17 cellular contexts compared by ENCODE assay signal in genomic region chr1:3194760-3195479, GRCh38.
DNase-seq lines count a peak whose midpoint lies in the region; ATAC-seq and TF ChIP-seq lines count a peak whose summit lies in the region.
"Had no signal": no experiment of that assay in that cellular context is flagged by ENCODE, and none has a peak within 500 bp of the region (broad histone marks: within the 10 kb centered on the region; RNA-seq: fewer than 3 reads in every experiment).

No MANE protein-coding gene starts in this region.

- no peaks in the 10 kb centered on the region for H3K79me1 ChIP-seq in trophoblast cell (ENCODE audit: low read length)

- no peak overlapping the region for H4K91ac ChIP-seq in trophoblast cell (ENCODE audit: low read depth, low read length)

- H3K4me1 Mint-ChIP-seq in brain, result peaks cover 45% of the 10 kb centered on the region

- no peak overlapping the region for H2BK12ac ChIP-seq in trophoblast cell (ENCODE audit: low read length)

- no peak overlapping the region for H3K18ac ChIP-seq in trophoblast cell (ENCODE audit: low read length)

- DNase-seq in esophagus squamous epithelium (lab: John Stamatoyannopoulos, UW) (no peak), trophoblast cell (peak; percentile 3 to 5), aorta (peak; percentile 87 to 92), DMS153 (lab: John Stamatoyannopoulos, UW) (no peak)
- DNase-seq in activated naive CD4-positive, alpha-beta T cell treated with anti-CD3 and anti-CD28 coated beads, Interleukin-2, amount 50 U/mL, for 16 hours, result no peak
- DNase-seq: Calu3; CD4-positive, alpha-beta T cell; DMS79; GM23248; HCEC 1CT; NCI-H1417; NCI-H187 treated with DMSO at 0.1 percent for 48 hours; NCI-H69; NK-92 treated with Interleukin-12 subunit alpha and Interleukin-12 subunit beta, amount 100 ng/mL, for 24 hours; SHP77 treated with DMSO at 0.1 percent for 48 hours had no signal

- H3K27ac ChIP-seq in esophagus squamous epithelium, result peak overlapping the region in 3 of 4 donors; percentile 48 to 79 (median 51)
- no peak overlapping the region for H3K27ac ChIP-seq in trophoblast cell (ENCODE audit: low read depth, low read length)
- H3K27ac ChIP-seq in aorta (ENCODE audit: low read depth in 1 of 2, low read length in 2 of 2), result peak overlapping the region; percentile 93 to 98
- H3K27ac ChIP-seq: GM23248 had no signal

- WGBS in esophagus squamous epithelium, 2 donors, result 73 to 75% methylated on average over 14 to 15 of the region's 38 CpGs
- WGBS in trophoblast cell (ENCODE audit: extremely low coverage, insufficient coverage, insufficient read length), result no CpG with 5 or more reads among the region's 38 CpGs
- 20 to 21% methylated on average over 38 of the region's 38 CpGs for WGBS in aorta, 2 donors

- peaks cover 0 to 5% (median 0%) of the 10 kb centered on the region in 3 donors for H3K4me1 ChIP-seq in esophagus squamous epithelium
- no peaks in the 10 kb centered on the region for H3K4me1 ChIP-seq in trophoblast cell (ENCODE audit: control insufficient read depth in 1 of 2, insufficient read depth in 2 of 2, low read length in 2 of 2)
- no peaks in the 10 kb centered on the region for H3K4me1 ChIP-seq in aorta (ENCODE audit: control insufficient read depth in 1 of 2, insufficient read depth in 2 of 2, low read length in 2 of 2)

- H3K4me3 ChIP-seq in esophagus squamous epithelium (no peak overlapping the region), trophoblast cell (ENCODE audit: low read depth, low read length) (no peak overlapping the region), aorta (ENCODE audit: low read length in 2 of 2) (no peak overlapping the region)
- H3K4me3 ChIP-seq: GM23248 had no signal

- peaks cover 0 to 11% (median 0%) of the 10 kb centered on the region in 4 donors for H3K27me3 ChIP-seq in esophagus squamous epithelium
- H3K27me3 ChIP-seq in trophoblast cell (ENCODE audit: insufficient read depth, low read length), result peaks cover 2% of the 10 kb centered on the region
- H3K27me3 ChIP-seq in aorta (ENCODE audit: control insufficient read depth in 1 of 2, insufficient read depth in 2 of 2, low read length in 1 of 2), result no peaks in the 10 kb centered on the region

- peaks cover 7% of the 10 kb centered on the region for H3K27me3 Mint-ChIP-seq in brain
- H3K27me3 Mint-ChIP-seq: CD4-positive, alpha-beta T cell had no signal

- ATAC-seq in aorta (ENCODE audit: low FRiP score) (peak; percentile 79), HG03108 (IDR thresholded peaks at IDR 0.05; ENCODE audit: unreplicated experiment) (no peak)

- no peaks in the 10 kb centered on the region for H3K36me3 ChIP-seq in esophagus squamous epithelium
- no peaks in the 10 kb centered on the region for H3K36me3 ChIP-seq in trophoblast cell (ENCODE audit: control insufficient read depth in 1 of 2, insufficient read depth in 2 of 2, low read length in 2 of 2)
- H3K36me3 ChIP-seq in aorta (ENCODE audit: control insufficient read depth in 1 of 2, insufficient read depth in 2 of 2, low read length in 1 of 2), result no peaks in the 10 kb centered on the region

- H3K4me3 Mint-ChIP-seq in brain, result no peak overlapping the region
- H3K4me3 Mint-ChIP-seq: CD4-positive, alpha-beta T cell had no signal

- no peak for TF ChIP-seq CTCF in brain (conservative IDR thresholded peaks at IDR 0.05)
- TF ChIP-seq CTCF in esophagus squamous epithelium (IDR thresholded peaks at IDR 0.05), result no peak

- no peaks in the 10 kb centered on the region for H3K79me2 ChIP-seq in trophoblast cell (ENCODE audit: control insufficient read depth, insufficient read depth, low read length, poor library complexity)

- no peak overlapping the region for H2AK5ac ChIP-seq in trophoblast cell (ENCODE audit: low read length)

- H2BK120ac ChIP-seq in trophoblast cell (ENCODE audit: insufficient read depth, low read length, poor library complexity), result no peak overlapping the region

- peaks cover 6% of the 10 kb centered on the region for H3K36me3 Mint-ChIP-seq in brain

- peak overlapping the region in 4 of 5 experiments; percentile 24 to 87 (median 60) for H3K27ac Mint-ChIP-seq in brain
- H3K27ac Mint-ChIP-seq: CD4-positive, alpha-beta T cell had no signal

- no peak overlapping the region for H2BK5ac ChIP-seq in trophoblast cell (ENCODE audit: low read depth, low read length, poor library complexity)

- no peak overlapping the region for H3K14ac ChIP-seq in trophoblast cell (ENCODE audit: low read length)

- no peak for TF ChIP-seq POLR2A in esophagus squamous epithelium (IDR thresholded peaks at IDR 0.05)

- no peak overlapping the region for H3K4me2 ChIP-seq in trophoblast cell (ENCODE audit: low read length)

- H2AFZ ChIP-seq in trophoblast cell (ENCODE audit: insufficient read depth, low read length, poor library complexity), result no peak overlapping the region
- H2AFZ ChIP-seq: GM23248 had no signal

- no peak overlapping the region for H3K9ac ChIP-seq in trophoblast cell (ENCODE audit: low read length)
- H3K9ac ChIP-seq: GM23248 had no signal

- H3K23ac ChIP-seq in trophoblast cell (ENCODE audit: low read length), result no peak overlapping the region

- intact Hi-C loops in esophagus squamous epithelium (cut with DNase I) (no loop called here), aorta (cut with DNase I) (loop anchor here (5.0 to 10.0 kb wide), 3 partner anchors 47 to 160 kb away; no protein-coding TSS in a partner anchor)

- H4K8ac ChIP-seq in trophoblast cell (ENCODE audit: low read depth, low read length), result no peak overlapping the region

- no peak overlapping the region for H3K4ac ChIP-seq in trophoblast cell (ENCODE audit: low read depth, low read length)

- peaks cover 0 to 8% (median 0%) of the 10 kb centered on the region in 5 experiments for H3K9me3 Mint-ChIP-seq in brain
- H3K9me3 Mint-ChIP-seq: CD4-positive, alpha-beta T cell had no signal

- H4K12ac ChIP-seq in trophoblast cell (ENCODE audit: low read depth, low read length), result no peak overlapping the region

- H3K9me3 ChIP-seq in esophagus squamous epithelium (no peaks in the 10 kb centered on the region), trophoblast cell (ENCODE audit: insufficient read depth, low read depth, low read length) (peaks cover 26% of the 10 kb centered on the region), aorta (ENCODE audit: control insufficient read depth, low read length) (no peaks in the 10 kb centered on the region)

Comparison
In these comparisons a context has a peak if more than half of its experiments do, and no peak if none do; other contexts are left out.
1. DNase-seq: peak in trophoblast cell (2 of 2) and aorta (2 of 2); none in esophagus squamous epithelium (single experiment), DMS153 (single experiment) and activated naive CD4-positive, alpha-beta T cell treated with anti-CD3 and anti-CD28 coated beads, Interleukin-2, amount 50 U/mL, for 16 hours (single experiment).